26 cellular contexts compared by ENCODE assay signal in genomic region chrX:4735299-4735698, GRCh38.
DNase-seq lines count a peak whose midpoint lies in the region; ATAC-seq, FAIRE-seq and TF ChIP-seq lines count a peak whose summit lies in the region.
"Had no signal": no experiment of that assay in that cellular context is flagged by ENCODE, and none has a peak within 500 bp of the region (broad histone marks: within the 10 kb centered on the region; RNA-seq: fewer than 3 reads in every experiment).

No MANE protein-coding gene starts in this region.

- H3K27ac ChIP-seq in HepG2 (ENCODE audit: extremely low read length, insufficient read depth, low read length) (no peak overlapping the region), right lobe of liver (no peak overlapping the region), astrocyte (ENCODE audit: low read depth, low read length) (no peak overlapping the region)
- H3K27ac ChIP-seq: 22Rv1, BLaER1 had no signal

- intact Hi-C loops in HepG2 (cut with micrococcal nuclease; ENCODE audit: unreplicated experiment) (no loop called here), right lobe of liver (cut with DNase I) (no loop called here)

- no peak overlapping the region for H3K27ac Mint-ChIP-seq in astrocyte (ENCODE audit: unreplicated experiment)
- H3K27ac Mint-ChIP-seq: CD14-positive monocyte; CD4-positive, alpha-beta memory T cell; CD4-positive, CD25-positive, alpha-beta regulatory T cell; CD8-positive, alpha-beta memory T cell had no signal

- H3K79me2 ChIP-seq in HepG2 (ENCODE audit: insufficient read depth, low read length) (no peaks in the 10 kb centered on the region), astrocyte (ENCODE audit: insufficient read depth, low read length) (no peaks in the 10 kb centered on the region)

- H3K36me3 ChIP-seq in HepG2 (replicated peaks in 1 of 2; ENCODE audit: control insufficient read depth in 1 of 2, insufficient read depth in 2 of 2, low read length in 2 of 2) = no peaks in the 10 kb centered on the region
- H3K36me3 ChIP-seq in right lobe of liver = no peaks in the 10 kb centered on the region
- H3K36me3 ChIP-seq in astrocyte (ENCODE audit: insufficient read depth, low read length) = no peaks in the 10 kb centered on the region
- H3K36me3 ChIP-seq: BE2C, BLaER1 had no signal

- H3K9me3 ChIP-seq in HepG2 (ENCODE audit: low read length) = peaks cover 19% of the 10 kb centered on the region
- no peaks in the 10 kb centered on the region for H3K9me3 ChIP-seq in right lobe of liver
- no peaks in the 10 kb centered on the region for H3K9me3 ChIP-seq in astrocyte (ENCODE audit: insufficient read depth, low read depth, low read length)
- H3K9me3 ChIP-seq: BE2C, BLaER1 had no signal

- H3K4me1 ChIP-seq in HepG2 (ENCODE audit: insufficient read depth, low read length) (no peaks in the 10 kb centered on the region), right lobe of liver (no peaks in the 10 kb centered on the region), astrocyte (ENCODE audit: insufficient read depth, low read length) (no peaks in the 10 kb centered on the region)
- H3K4me1 ChIP-seq: BE2C, BLaER1 had no signal

- H3K9ac ChIP-seq in HepG2 (ENCODE audit: insufficient read depth, low read depth, low read length) = no peak overlapping the region
- H3K9ac ChIP-seq in astrocyte (ENCODE audit: low read length) = no peak overlapping the region
- H3K9ac ChIP-seq: BLaER1 had no signal

- TF ChIP-seq CTCF in HepG2 (CRISPR knock-in tag; IDR thresholded peaks at IDR 0.05) = no peak
- TF ChIP-seq CTCF in right lobe of liver (IDR thresholded peaks at IDR 0.05) = no peak
- TF ChIP-seq CTCF in astrocyte (IDR thresholded peaks at IDR 0.05; ENCODE audit: insufficient read depth, low read depth, low read length) = no peak

- no peak overlapping the region for H3K4me3 ChIP-seq in HepG2 (replicated peaks in 1 of 3; ENCODE audit: insufficient read depth in 1 of 3, low read depth in 2 of 3, low read length in 3 of 3)
- H3K4me3 ChIP-seq in right lobe of liver = no peak overlapping the region
- no peak overlapping the region for H3K4me3 ChIP-seq in astrocyte (ENCODE audit: insufficient read depth, low read depth, low read length)
- H3K4me3 ChIP-seq: BLaER1, GM12878 had no signal

- H3K9me3 Mint-ChIP-seq in astrocyte (ENCODE audit: unreplicated experiment) = no peaks in the 10 kb centered on the region

- TF ChIP-seq POLR2A in HepG2 (IDR thresholded peaks at IDR 0.05; ENCODE audit: insufficient read depth in 1 of 2, low read depth in 2 of 2, low read length in 2 of 2) (no peak), right lobe of liver (IDR thresholded peaks at IDR 0.05) (no peak)

- H3K4me3 Mint-ChIP-seq in astrocyte (ENCODE audit: unreplicated experiment) = no peak overlapping the region
- H3K4me3 Mint-ChIP-seq: CD14-positive monocyte; CD4-positive, alpha-beta memory T cell; CD4-positive, CD25-positive, alpha-beta regulatory T cell; CD8-positive, alpha-beta memory T cell had no signal

- no peak overlapping the region for H3K4me2 ChIP-seq in HepG2 (ENCODE audit: low read depth, low read length)
- no peak overlapping the region for H3K4me2 ChIP-seq in astrocyte (ENCODE audit: low read length)
- H3K4me2 ChIP-seq: BLaER1 had no signal

- 39% methylated on average over 2 of the region's 2 CpGs for WGBS in HepG2 (ENCODE audit: low lambda C conversion rate)
- 44% methylated on average over 2 of the region's 2 CpGs for WGBS in right lobe of liver (ENCODE audit: insufficient coverage, low coverage, low lambda C conversion rate, missing lambda C conversion rate)

- no peaks in the 10 kb centered on the region for H3K4me1 Mint-ChIP-seq in astrocyte (ENCODE audit: low read depth, unreplicated experiment)
- H3K4me1 Mint-ChIP-seq: CD14-positive monocyte; CD4-positive, alpha-beta memory T cell; CD4-positive, CD25-positive, alpha-beta regulatory T cell; CD8-positive, alpha-beta memory T cell had no signal

- POLR2A ChIA-PET in HepG2 (lab: Yijun Ruan, JAX) = no interaction called here

- TF ChIP-seq RAD21 in HepG2 (CRISPR knock-in tag; IDR thresholded peaks at IDR 0.05) = no peak

- H3K27me3 Mint-ChIP-seq in astrocyte (ENCODE audit: low read depth, unreplicated experiment) = no peaks in the 10 kb centered on the region
- H3K27me3 Mint-ChIP-seq: CD4-positive, alpha-beta memory T cell; CD4-positive, CD25-positive, alpha-beta regulatory T cell; CD8-positive, alpha-beta memory T cell had no signal

- H2AFZ ChIP-seq in HepG2 (ENCODE audit: low read length) (no peak overlapping the region), astrocyte (ENCODE audit: low read depth, low read length) (no peak overlapping the region)

- H4K20me1 ChIP-seq in HepG2 (ENCODE audit: insufficient read depth, low read length) (no peaks in the 10 kb centered on the region), astrocyte (ENCODE audit: insufficient read depth, low read length) (no peaks in the 10 kb centered on the region)
- H4K20me1 ChIP-seq: BLaER1 had no signal

- FAIRE-seq in HepG2 (lab: Jason Lieb, UNC) (peak; percentile 28), HTR-8/SVneo (lab: Jason Lieb, UNC) (peak; percentile 69), astrocyte (lab: Jason Lieb, UNC) (peak; percentile 26)
- FAIRE-seq: GM12878, GM12892, GM18507 had no signal

- H3K27me3 ChIP-seq in HepG2 (ENCODE audit: control insufficient read depth in 1 of 2, insufficient read depth in 2 of 2, low read length in 2 of 2) = no peaks in the 10 kb centered on the region
- no peaks in the 10 kb centered on the region for H3K27me3 ChIP-seq in right lobe of liver
- H3K27me3 ChIP-seq in astrocyte (ENCODE audit: insufficient read depth, low read length) = no peaks in the 10 kb centered on the region
- H3K27me3 ChIP-seq: BE2C, BLaER1 had no signal

- BruUV-seq in HepG2 (replicated peaks; lab: Mats Ljungman, UMichigan) = no TSS peak

- no peak for ATAC-seq in HepG2
- ATAC-seq in right lobe of liver = no peak
- ATAC-seq in HG02973 (IDR thresholded peaks at IDR 0.05; ENCODE audit: unreplicated experiment) = no peak
- ATAC-seq: GM12878 had no signal

- CTCF ChIA-PET in HepG2 (lab: Yijun Ruan, JAX; ENCODE audit: low intra/inter-chr PET ratio, low total read pairs) = no interaction called here

- in situ Hi-C loops in HepG2 (cut with HindIII; ENCODE audit: extremely low pct_ligation_motif_present, low pct_unique_long_range_greater_than_20kb) = no loop called here

- no peak for TF ChIP-seq EP300 in HepG2 (IDR thresholded peaks at IDR 0.05; ENCODE audit: low read depth in 2 of 2, low read length in 2 of 2)
- TF ChIP-seq EP300 in HepG2 (CRISPR knock-in tag; IDR thresholded peaks at IDR 0.05; ENCODE audit: borderline replicate concordance) = no peak

- DNase-seq in HepG2 (ENCODE audit: low spot score) (no peak), right lobe of liver (no peak), HTR-8/SVneo (ENCODE audit: insufficient read length, low spot score) (no peak), astrocyte (ENCODE audit: low read depth) (no peak)
- no peak for DNase-seq in activated effector memory CD4-positive, alpha-beta T cell treated with Interleukin-2 at 50 U/mL for 16 hours
- DNase-seq: ACHN; BE2C; C1 segment of cervical spinal cord; CD4-positive, alpha-beta memory T cell; CD4-positive, CD25-positive, alpha-beta regulatory T cell; CD8-positive, alpha-beta memory T cell; COR-L47; DMS 273 treated with DMSO at 0.1 percent for 48 hours; DMS153; DMS53; DMS79; DND-41; EL; GDM1 had no signal

- H3K36me3 Mint-ChIP-seq in astrocyte (ENCODE audit: low read depth, unreplicated experiment) = no peaks in the 10 kb centered on the region
- H3K36me3 Mint-ChIP-seq: CD14-positive monocyte; CD4-positive, alpha-beta memory T cell; CD4-positive, CD25-positive, alpha-beta regulatory T cell; CD8-positive, alpha-beta memory T cell had no signal

TF ChIP-seq in HepG2, 621 proteins besides CTCF, POLR2A, EP300 and RAD21:
- TF ChIP-seq ZNF143 (CRISPR knock-in tag; IDR thresholded peaks at IDR 0.05) = no peak
- TF ChIP-seq THAP11 (CRISPR knock-in tag; IDR thresholded peaks at IDR 0.05) = no peak
- TF ChIP-seq ZNF850 (CRISPR knock-in tag; conservative IDR thresholded peaks at IDR 0.05) = no peak
- peak; percentile 93 for TF ChIP-seq CREB1 (IDR thresholded peaks at IDR 0.05)
- no peak for TF ChIP-seq CREB1 (CRISPR knock-in tag; IDR thresholded peaks at IDR 0.05)
- no peak for TF ChIP-seq NFE2L1 (CRISPR knock-in tag; IDR thresholded peaks at IDR 0.05; ENCODE audit: borderline replicate concordance)
- TF ChIP-seq ZSCAN20 (CRISPR knock-in tag; IDR thresholded peaks at IDR 0.05; ENCODE audit: borderline replicate concordance) = no peak
- TF ChIP-seq ETV6 (CRISPR knock-in tag; conservative IDR thresholded peaks at IDR 0.05) = no peak
